In the genomic region with DNA sequence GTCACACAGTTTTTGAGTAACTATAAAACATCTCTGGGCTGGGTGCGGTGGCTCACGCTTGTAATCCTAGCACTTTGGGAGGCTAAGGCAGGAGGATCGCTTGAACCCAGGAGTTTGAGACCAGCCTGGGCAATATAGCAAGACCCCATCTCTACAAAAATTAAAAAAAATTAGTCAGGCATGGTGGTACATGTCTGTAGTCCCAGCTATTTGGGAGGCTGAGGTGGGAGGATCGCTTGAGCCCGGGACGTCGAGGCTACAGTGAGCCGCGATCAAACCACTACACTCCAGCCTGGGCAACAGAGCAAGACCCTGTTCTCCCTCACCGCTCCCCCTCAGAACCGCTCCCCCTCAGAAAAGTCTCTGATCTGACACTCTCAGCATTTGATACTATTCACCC, we compare ENCODE assay signal across 8 cellular contexts. TPM values are rescaled to one million over a fixed set of nuclear protein-coding genes. Genes with fewer than 3 reads are reported as not detected.
A peak's percentile ranks its signal among the peaks of the same experiment; 100 is the strongest.
DNase-seq lines count a peak whose midpoint lies in the region; ATAC-seq and TF ChIP-seq lines count a peak whose summit lies in the region.
"Not testable (repeated sequence)": the region's sequence is repeated elsewhere in the genome, so short reads cannot be mapped to it uniquely, and the experiment has no call there.
"Had no signal": no experiment of that assay in that cellular context is flagged by ENCODE, and none has a peak within 500 bp of the region (broad histone marks: within the 10 kb centered on the region; RNA-seq: fewer than 3 reads in every experiment).

No MANE protein-coding gene starts in this region.

- H3K4me1 ChIP-seq in CD4-positive, alpha-beta memory T cell (ENCODE audit: insufficient read depth, low read length): peaks cover 32% of the 10 kb centered on the region
- H3K4me1 ChIP-seq in HEK293 (ENCODE audit: control insufficient read depth, insufficient read depth, low read length): not testable (repeated sequence)

- intact Hi-C loops in CD4-positive, alpha-beta memory T cell (cut with micrococcal nuclease): loop anchor here (5.0 kb wide), 1 partner anchor 40 kb away; no protein-coding TSS in a partner anchor
- intact Hi-C loops in natural killer cell (cut with micrococcal nuclease): loop anchor here (5.0 kb wide), 1 partner anchor 45 kb away; no protein-coding TSS in a partner anchor

- H3K27ac Mint-ChIP-seq in CD4-positive, alpha-beta memory T cell: peak overlapping the region in 5 of 7 donors; percentile 67 to 90 (median 81)
- H3K27ac Mint-ChIP-seq in central memory CD8-positive, alpha-beta T cell (ENCODE audit: low read depth): peak overlapping the region; percentile 92
- H3K27ac Mint-ChIP-seq in glutamatergic neuron (ENCODE audit: unreplicated experiment) (peak overlapping the region; percentile 14), natural killer cell (peak overlapping the region; percentile 83 to 95)

- not testable (repeated sequence) for TF ChIP-seq CTCF in HEK293 (tag by site-specific recombination; IDR thresholded peaks at IDR 0.05); RWPE1 (conservative IDR thresholded peaks at IDR 0.05; ENCODE audit: low read depth); glutamatergic neuron (IDR thresholded peaks at IDR 0.05; ENCODE audit: partially characterized antibody, unreplicated experiment); natural killer cell (IDR thresholded peaks at IDR 0.05)

- not testable (repeated sequence) for H3K36me3 Mint-ChIP-seq in CD4-positive, alpha-beta memory T cell; glutamatergic neuron (ENCODE audit: unreplicated experiment); natural killer cell
- H3K36me3 Mint-ChIP-seq in central memory CD8-positive, alpha-beta T cell (ENCODE audit: insufficient read depth): peaks cover 14% of the 10 kb centered on the region

- H3K27me3 ChIP-seq in CD4-positive, alpha-beta memory T cell (ENCODE audit: insufficient read depth, low read length): not testable (repeated sequence)

- H3K9me3 ChIP-seq in CD4-positive, alpha-beta memory T cell (ENCODE audit: control insufficient read depth in 1 of 2, low read length in 2 of 2); HEK293 (ENCODE audit: control insufficient read depth, insufficient read depth, low read depth, low read length): not testable (repeated sequence)

- H3K27ac ChIP-seq in CD4-positive, alpha-beta memory T cell (ENCODE audit: low read depth, low read length); HEK293 (ENCODE audit: extremely low read depth, low read depth, low read length): not testable (repeated sequence)
- peak overlapping the region; percentile 92 for H3K27ac ChIP-seq in RWPE1

- ATAC-seq in central memory CD8-positive, alpha-beta T cell (replicated peaks; ENCODE audit: extremely low read depth, poor library complexity, severe bottlenecking); natural killer cell: not testable (repeated sequence)

- H3K27me3 Mint-ChIP-seq in CD4-positive, alpha-beta memory T cell: peaks cover 21 to 22% of the 10 kb centered on the region in 2 donors
- not testable (repeated sequence) for H3K27me3 Mint-ChIP-seq in central memory CD8-positive, alpha-beta T cell; glutamatergic neuron (ENCODE audit: unreplicated experiment)
- peaks cover 0 to 25% of the 10 kb centered on the region in 2 donors for H3K27me3 Mint-ChIP-seq in natural killer cell (ENCODE audit: low read depth in 2 of 2)

- not testable (repeated sequence) for H3K36me3 ChIP-seq in CD4-positive, alpha-beta memory T cell (ENCODE audit: insufficient read depth, low read length); HEK293 (ENCODE audit: control insufficient read depth in 2 of 2, insufficient read depth in 1 of 2, low read length in 2 of 2)

- CTCF ChIA-PET in CD4-positive, alpha-beta memory T cell (lab: Charles Lee; ENCODE audit: partially characterized antibody): interaction anchor here (1.1 to 11.5 kb wide), 10 partner anchors 10 to 209 kb away, joined by 3 to 208 read pairs (median 5); no protein-coding TSS in a partner anchor
- CTCF ChIA-PET in HEK293 (lab: Yijun Ruan, JAX) (interaction anchor here (0.5 to 19.2 kb wide), 10 partner anchors 11 to 239 kb away, joined by 3 to 459 read pairs (median 5); no protein-coding TSS in a partner anchor), RWPE1 (lab: Yijun Ruan, JAX) (interaction anchor here (0.6 to 3.0 kb wide), 14 partner anchors 33 to 368 kb away, joined by 3 to 14 read pairs (median 4); no protein-coding TSS in a partner anchor)

- peak overlapping the region in 1 of 8 donors; percentile 35 for H3K4me3 Mint-ChIP-seq in CD4-positive, alpha-beta memory T cell
- H3K4me3 Mint-ChIP-seq in central memory CD8-positive, alpha-beta T cell: peak overlapping the region; percentile 58
- H3K4me3 Mint-ChIP-seq in glutamatergic neuron (ENCODE audit: unreplicated experiment): not testable (repeated sequence)
- H3K4me3 Mint-ChIP-seq in natural killer cell: peak overlapping the region; percentile 38

- not testable (repeated sequence) for H3K4me3 ChIP-seq in CD4-positive, alpha-beta memory T cell (ENCODE audit: low read length in 2 of 2); HEK293 (ENCODE audit: low read depth, low read length)

- POLR2A ChIA-PET in CD4-positive, alpha-beta memory T cell (lab: Charles Lee; ENCODE audit: partially characterized antibody): interaction anchor here (0.6 to 0.7 kb wide), 2 partner anchors 42 to 58 kb away, joined by 3 read pairs; no protein-coding TSS in a partner anchor
- POLR2A ChIA-PET in HEK293 (lab: Yijun Ruan, JAX): not testable (repeated sequence)
- POLR2A ChIA-PET in RWPE1 (lab: Yijun Ruan, JAX; ENCODE audit: low non-redundant PET): interaction anchor here (0.8 kb wide), 1 partner anchor 51 kb away, joined by 3 read pairs; no protein-coding TSS in a partner anchor

- H3K9me3 Mint-ChIP-seq in CD4-positive, alpha-beta memory T cell; central memory CD8-positive, alpha-beta T cell; glutamatergic neuron (ENCODE audit: unreplicated experiment); natural killer cell: not testable (repeated sequence)

- H3K4me1 Mint-ChIP-seq in CD4-positive, alpha-beta memory T cell: peaks cover 24 to 58% (median 38%) of the 10 kb centered on the region in 4 donors
- H3K4me1 Mint-ChIP-seq in central memory CD8-positive, alpha-beta T cell: peaks cover 64% of the 10 kb centered on the region
- peaks cover 11% of the 10 kb centered on the region for H3K4me1 Mint-ChIP-seq in glutamatergic neuron (ENCODE audit: low read depth, unreplicated experiment)
- H3K4me1 Mint-ChIP-seq in natural killer cell: peaks cover 57 to 67% of the 10 kb centered on the region in 2 donors

- not testable (repeated sequence) for DNase-seq in CD4-positive, alpha-beta memory T cell; RWPE1 (ENCODE audit: low spot score); central memory CD8-positive, alpha-beta T cell (ENCODE audit: low spot score in 2 of 2); glutamatergic neuron; natural killer cell

TF ChIP-seq in HEK293, 187 proteins besides CTCF, POLR2A, EP300 and RAD21:
- TF ChIP-seq ZNF121 (tag by site-specific recombination; IDR thresholded peaks at IDR 0.05): peak; percentile 95
TF ChIP-seq in HEK293: peak in this region for 1; not testable (repeated sequence) for 186.

RNA-seq across cellular contexts. Expression of gene CDK18, which starts 21.9 kb away (rescaled TPM):
- 1 to 10 TPM in 1 of 2 experiments, under 1 TPM in 1; 0.78 to 1.3 TPM for total RNA-seq in CD4-positive, alpha-beta memory T cell
- under 1 TPM; 0.25 to 0.76 TPM for polyA plus RNA-seq in CD4-positive, alpha-beta memory T cell
- total RNA-seq in glutamatergic neuron (ENCODE audit: unreplicated experiment) (1.7 TPM), natural killer cell (1 to 10 TPM; 1.9 to 5.3 (median 4.0) TPM)
- polyA plus RNA-seq: CD4-positive, CD25-positive, alpha-beta regulatory T cell had no signal

RNA-seq across cellular contexts. Expression of gene BLACAT1, which starts 26.7 kb away (rescaled TPM):
- total RNA-seq in CD4-positive, alpha-beta memory T cell: under 1 TPM; 0.42 to 0.44 TPM
- not detected for polyA plus RNA-seq in CD4-positive, alpha-beta memory T cell
- total RNA-seq in glutamatergic neuron (ENCODE audit: unreplicated experiment) (1.1 TPM), natural killer cell (under 1 TPM in 2 of 3 donors, not detected in 1; 0.09 to 0.13 TPM)
- total RNA-seq: B cell had no signal
- polyA plus RNA-seq: CD4-positive, CD25-positive, alpha-beta regulatory T cell had no signal

Comparison
In these comparisons a context has a peak if more than half of its experiments do, and no peak if none do; other contexts are left out.
1. H3K27ac Mint-ChIP-seq: peak in every context shown above with its lines; median percentile 92 in central memory CD8-positive, alpha-beta T cell; 89 in natural killer cell; 81 in CD4-positive, alpha-beta memory T cell; 14 in glutamatergic neuron.